ENCODE assay signal across 9 cellular contexts in the genomic region with DNA sequence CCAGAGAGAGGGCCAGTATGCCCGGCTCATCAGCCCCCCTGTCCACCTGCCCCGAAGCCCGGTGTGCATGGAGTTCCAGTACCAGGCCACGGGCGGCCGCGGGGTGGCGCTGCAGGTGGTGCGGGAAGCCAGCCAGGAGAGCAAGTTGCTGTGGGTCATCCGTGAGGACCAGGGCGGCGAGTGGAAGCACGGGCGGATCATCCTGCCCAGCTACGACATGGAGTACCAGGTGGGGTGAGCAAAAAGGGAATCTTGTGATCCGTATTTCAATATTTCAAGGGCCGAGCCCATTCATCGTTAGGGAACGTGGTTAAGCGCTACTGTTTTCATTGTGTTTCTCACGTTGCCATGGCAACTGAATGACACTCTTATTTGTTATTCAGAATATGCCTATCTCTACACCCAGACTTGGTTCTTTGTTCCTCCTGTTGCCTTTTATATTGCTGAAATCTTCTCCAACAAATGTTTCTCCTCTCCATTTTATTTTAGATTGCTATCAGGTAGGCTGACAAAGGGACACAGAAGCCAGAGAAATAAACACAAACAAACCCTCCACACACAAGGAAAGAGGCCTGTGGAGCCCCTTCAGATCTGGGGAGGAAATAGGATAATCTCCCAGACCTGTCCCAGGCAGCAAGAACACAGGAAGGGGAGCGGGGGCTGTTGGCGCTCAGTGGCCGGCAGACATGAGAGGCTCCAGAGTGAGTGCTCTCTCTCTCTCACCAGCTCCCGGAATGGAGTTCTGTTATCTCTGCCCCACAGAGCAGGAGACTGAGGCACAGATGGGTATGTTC.
A peak's percentile ranks its signal among the peaks of the same experiment; 100 is the strongest.
DNase-seq lines count a peak whose midpoint lies in the region; ATAC-seq and TF ChIP-seq lines count a peak whose summit lies in the region.
"Had no signal": no experiment of that assay in that cellular context is flagged by ENCODE, and none has a peak within 500 bp of the region (broad histone marks: within the 10 kb centered on the region; RNA-seq: fewer than 3 reads in every experiment).

No MANE protein-coding gene starts in this region.

- peak overlapping the region; percentile 6 for H3K4me3 Mint-ChIP-seq in activated naive CD4-positive, alpha-beta T cell treated with anti-CD3 and anti-CD28 coated beads, Interleukin-2, amount 50 U/mL, for 24 hours
- H3K4me3 Mint-ChIP-seq in progenitor cell of endocrine pancreas (ENCODE audit: low read depth): peak overlapping the region; percentile 20

- peak; percentile 22 for DNase-seq in COLO829 (ENCODE audit: low spot score)
- peak; percentile 39 for DNase-seq in HT1080 (ENCODE audit: low read depth)
- peak; percentile 37 to 55 for DNase-seq in heart right ventricle
- DNase-seq in progenitor cell of endocrine pancreas (ENCODE audit: low spot score, unreplicated experiment): peak; percentile 75
- DNase-seq in cerebellar nuclear complex (lab: John Stamatoyannopoulos, UW): no peak
- no peak for DNase-seq in NCI-H345 (lab: John Stamatoyannopoulos, UW)

- peaks cover 0 to 17% (median 4%) of the 10 kb centered on the region in 7 donors for H3K27me3 ChIP-seq in heart right ventricle

- peaks cover 23% of the 10 kb centered on the region for H3K27me3 Mint-ChIP-seq in activated naive CD4-positive, alpha-beta T cell treated with anti-CD3 and anti-CD28 coated beads, Interleukin-2, amount 50 U/mL, for 24 hours
- peaks cover 15% of the 10 kb centered on the region for H3K27me3 Mint-ChIP-seq in progenitor cell of endocrine pancreas

- 42 to 47% methylated on average over 25 of the region's 25 CpGs for WGBS in heart right ventricle, 2 donors

- H3K4me1 ChIP-seq in heart right ventricle: peaks cover 0 to 36% (median 16%) of the 10 kb centered on the region in 9 donors

- no peak overlapping the region for H3K27ac Mint-ChIP-seq in activated naive CD4-positive, alpha-beta T cell treated with anti-CD3 and anti-CD28 coated beads, Interleukin-2, amount 50 U/mL, for 24 hours
- no peak overlapping the region for H3K27ac Mint-ChIP-seq in progenitor cell of endocrine pancreas

- no peaks in the 10 kb centered on the region for H3K9me3 ChIP-seq in heart right ventricle

- H3K9me3 Mint-ChIP-seq in activated naive CD4-positive, alpha-beta T cell treated with anti-CD3 and anti-CD28 coated beads, Interleukin-2, amount 50 U/mL, for 24 hours: no peaks in the 10 kb centered on the region
- H3K9me3 Mint-ChIP-seq in progenitor cell of endocrine pancreas (ENCODE audit: low read depth): no peaks in the 10 kb centered on the region

- intact Hi-C loops in heart right ventricle (cut with DNase I): no loop called here

- peaks cover 0 to 85% (median 0%) of the 10 kb centered on the region in 9 donors for H3K36me3 ChIP-seq in heart right ventricle

- H3K4me1 Mint-ChIP-seq in activated naive CD4-positive, alpha-beta T cell treated with anti-CD3 and anti-CD28 coated beads, Interleukin-2, amount 50 U/mL, for 24 hours: peaks cover 8% of the 10 kb centered on the region
- peaks cover 16% of the 10 kb centered on the region for H3K4me1 Mint-ChIP-seq in progenitor cell of endocrine pancreas (ENCODE audit: low read depth)

- TF ChIP-seq CTCF in heart right ventricle (IDR thresholded peaks at IDR 0.05): peak in 7 of 9 donors; percentile 32 to 64 (median 47)
- peak; percentile 81 for TF ChIP-seq CTCF in progenitor cell of endocrine pancreas (IDR thresholded peaks at IDR 0.05; ENCODE audit: unreplicated experiment)

- H3K4me3 ChIP-seq in heart right ventricle: peak overlapping the region in 2 of 10 donors; percentile 14 to 18

- ATAC-seq in heart right ventricle (peak in 7 of 8 donors; percentile 33 to 69 (median 49)), GM21723 (IDR thresholded peaks at IDR 0.05; ENCODE audit: unreplicated experiment) (no peak)

- no peaks in the 10 kb centered on the region for H3K36me3 Mint-ChIP-seq in activated naive CD4-positive, alpha-beta T cell treated with anti-CD3 and anti-CD28 coated beads, Interleukin-2, amount 50 U/mL, for 24 hours
- H3K36me3 Mint-ChIP-seq in progenitor cell of endocrine pancreas (ENCODE audit: insufficient read depth): no peaks in the 10 kb centered on the region

- H3K27ac ChIP-seq in heart right ventricle: no peak overlapping the region
- H3K27ac ChIP-seq: KMS-11 had no signal

Comparison
In these comparisons a context has a peak if more than half of its experiments do, and no peak if none do; other contexts are left out.
1. DNase-seq: peak in COLO829 (single experiment), HT1080 (single experiment), heart right ventricle (2 of 2) and progenitor cell of endocrine pancreas (single experiment); none in cerebellar nuclear complex (0 of 2) and NCI-H345 (single experiment).